In the genomic region with DNA sequence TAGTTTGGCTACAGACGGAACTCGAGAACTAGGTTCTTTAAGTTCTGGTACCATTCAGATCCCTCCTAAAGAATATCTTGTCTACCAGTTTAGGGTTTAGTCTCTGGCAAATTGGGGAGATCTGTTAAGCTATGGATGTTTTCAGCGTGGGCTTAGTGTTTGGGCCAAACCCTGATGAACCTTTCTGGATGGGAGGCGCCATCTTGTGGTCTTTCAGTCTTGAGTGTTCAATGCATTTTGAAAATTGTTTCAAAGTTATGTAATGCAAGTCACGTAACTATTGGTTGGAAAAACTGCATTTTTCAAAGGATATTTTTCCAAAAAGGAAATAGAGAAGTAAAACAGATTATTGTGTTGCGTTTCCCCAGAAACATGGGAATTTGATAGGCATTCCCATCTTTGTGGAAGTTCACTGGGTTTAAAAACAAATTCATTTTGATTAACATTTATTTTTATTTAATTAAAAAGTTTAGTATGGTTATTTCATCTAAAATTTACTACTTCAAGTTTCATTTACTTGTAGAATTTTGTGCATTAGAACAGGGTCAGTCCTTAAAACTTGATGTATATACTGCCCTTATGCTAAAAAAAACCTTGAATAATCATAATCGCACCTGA, we compare ENCODE assay signal across 10 cellular contexts.
DNase-seq lines count a peak whose midpoint lies in the region; ATAC-seq and TF ChIP-seq lines count a peak whose summit lies in the region.
"Had no signal": no experiment of that assay in that cellular context is flagged by ENCODE, and none has a peak within 500 bp of the region (broad histone marks: within the 10 kb centered on the region; RNA-seq: fewer than 3 reads in every experiment).

No MANE protein-coding gene starts in this region.

- no peaks in the 10 kb centered on the region for H3K9me3 Mint-ChIP-seq in endothelial cell (ENCODE audit: unreplicated experiment)
- no peaks in the 10 kb centered on the region for H3K9me3 Mint-ChIP-seq in nephron progenitor cell
- H3K9me3 Mint-ChIP-seq: activated naive CD4-positive, alpha-beta T cell treated with anti-CD3 and anti-CD28 coated beads, Interleukin-2, amount 50 U/mL, for 24 hours; CD4-positive, CD25-positive, alpha-beta regulatory T cell had no signal

- no peaks in the 10 kb centered on the region for H4K20me1 ChIP-seq in PC-3 (ENCODE audit: low read length)

- H3K4me1 Mint-ChIP-seq in endothelial cell (ENCODE audit: unreplicated experiment): no peaks in the 10 kb centered on the region
- no peaks in the 10 kb centered on the region for H3K4me1 Mint-ChIP-seq in nephron progenitor cell
- H3K4me1 Mint-ChIP-seq: activated naive CD4-positive, alpha-beta T cell treated with anti-CD3 and anti-CD28 coated beads, Interleukin-2, amount 50 U/mL, for 24 hours; CD4-positive, CD25-positive, alpha-beta regulatory T cell had no signal

- peak; percentile 57 to 67 for DNase-seq in NCI-H2081 (lab: John Stamatoyannopoulos, UW)
- DNase-seq in NCI-H2081 treated with DMSO at 0.1 percent for 48 hours (lab: John Stamatoyannopoulos, UW): no peak
- peak; percentile 34 for DNase-seq in HS-5 (ENCODE audit: low read depth)
- DNase-seq in PC-3: peak; percentile 68
- peak; percentile 46 for DNase-seq in endothelial cell (ENCODE audit: low spot score)
- DNase-seq in nephron progenitor cell: peak; percentile 41
- no peak for DNase-seq in cortex of kidney (lab: John Stamatoyannopoulos, UW)
- no peak for DNase-seq in effector CD8-positive, alpha-beta T cell (lab: John Stamatoyannopoulos, UW)

- no peak overlapping the region for H3K4me3 Mint-ChIP-seq in endothelial cell (ENCODE audit: unreplicated experiment)
- no peak overlapping the region for H3K4me3 Mint-ChIP-seq in nephron progenitor cell
- H3K4me3 Mint-ChIP-seq: activated naive CD4-positive, alpha-beta T cell treated with anti-CD3 and anti-CD28 coated beads, Interleukin-2, amount 50 U/mL, for 24 hours; CD4-positive, CD25-positive, alpha-beta regulatory T cell had no signal

- no peak overlapping the region for H3K4me2 ChIP-seq in PC-3 (ENCODE audit: low read length)

- H3K27me3 Mint-ChIP-seq in endothelial cell (ENCODE audit: unreplicated experiment) (no peaks in the 10 kb centered on the region), nephron progenitor cell (ENCODE audit: low read depth, poor library complexity) (peaks cover 11% of the 10 kb centered on the region)

- H3K79me2 ChIP-seq in PC-3 (ENCODE audit: low read length): no peaks in the 10 kb centered on the region

- POLR2A ChIA-PET in PC-3 (lab: Charles Lee; ENCODE audit: unreplicated experiment): interaction anchor here (0.6 kb wide), 1 partner anchor 20 kb away, joined by 3 read pairs; no protein-coding TSS in a partner anchor

- peak overlapping the region; percentile 60 for H2AFZ ChIP-seq in PC-3 (ENCODE audit: low read length)

- H3K27me3 ChIP-seq in PC-3 (ENCODE audit: low read length): peaks cover 57% of the 10 kb centered on the region

- no peaks in the 10 kb centered on the region for H3K4me1 ChIP-seq in PC-3 (ENCODE audit: insufficient read depth, low read length)

- ATAC-seq in PC-3: peak; percentile 65; the same call in 1 of the 2 replicates

- no peak overlapping the region for H3K4me3 ChIP-seq in PC-3 (ENCODE audit: low read length)

- no peaks in the 10 kb centered on the region for H3K36me3 ChIP-seq in PC-3 (ENCODE audit: low read depth, low read length)

- no peaks in the 10 kb centered on the region for H3K36me3 Mint-ChIP-seq in endothelial cell (ENCODE audit: low read depth, unreplicated experiment)
- no peaks in the 10 kb centered on the region for H3K36me3 Mint-ChIP-seq in nephron progenitor cell (ENCODE audit: low read depth)
- H3K36me3 Mint-ChIP-seq: activated naive CD4-positive, alpha-beta T cell treated with anti-CD3 and anti-CD28 coated beads, Interleukin-2, amount 50 U/mL, for 24 hours; CD4-positive, CD25-positive, alpha-beta regulatory T cell had no signal

- no peak overlapping the region for H3K9ac ChIP-seq in PC-3 (ENCODE audit: low read length)

- H3K9me2 ChIP-seq in PC-3 (replicated peaks; ENCODE audit: low read length): no peaks in the 10 kb centered on the region

- intact Hi-C loops in PC-3 (cut with micrococcal nuclease): loop anchor here (1.0 to 5.0 kb wide), 4 partner anchors 76 to 506 kb away; partner anchors contain the start of genes GON7 and UBR7

- no peak overlapping the region for H3K27ac ChIP-seq in PC-3 (ENCODE audit: low read length)

- TF ChIP-seq CTCF in PC-3 (conservative IDR thresholded peaks at IDR 0.05; ENCODE audit: low read depth, low read length): peak; percentile 82
- TF ChIP-seq CTCF in endothelial cell (IDR thresholded peaks at IDR 0.05; ENCODE audit: unreplicated experiment): peak; percentile 66
- peak; percentile 58 for TF ChIP-seq CTCF in nephron progenitor cell (IDR thresholded peaks at IDR 0.05)

- no peaks in the 10 kb centered on the region for H3F3A ChIP-seq in PC-3 (ENCODE audit: low read length, unreplicated experiment)

- CTCF ChIA-PET in PC-3 (lab: Charles Lee): interaction anchor here (0.6 kb wide), 1 partner anchor 227 kb away, joined by 3 read pairs; no protein-coding TSS in a partner anchor

- H3K9me3 ChIP-seq in PC-3 (ENCODE audit: low read length): no peaks in the 10 kb centered on the region

- no TSS peak for BruUV-seq in PC-3 (replicated peaks; lab: Mats Ljungman, UMichigan)

- H3K27ac Mint-ChIP-seq in endothelial cell (ENCODE audit: unreplicated experiment) (no peak overlapping the region), nephron progenitor cell (no peak overlapping the region)
- H3K27ac Mint-ChIP-seq: activated naive CD4-positive, alpha-beta T cell treated with anti-CD3 and anti-CD28 coated beads, Interleukin-2, amount 50 U/mL, for 24 hours; CD4-positive, CD25-positive, alpha-beta regulatory T cell had no signal

Comparison
In these comparisons a context has a peak if more than half of its experiments do, and no peak if none do; other contexts are left out.
1. DNase-seq: peak in NCI-H2081 (2 of 2), HS-5 (single experiment), PC-3 (single experiment), endothelial cell (single experiment) and nephron progenitor cell (single experiment); none in NCI-H2081 treated with DMSO at 0.1 percent for 48 hours (single experiment), cortex of kidney (single experiment) and effector CD8-positive, alpha-beta T cell (single experiment).
2. Peak in every context shown above with its lines, with median percentiles within 50 percentile points of each other: CTCF ChIP-seq.